In genomic region chr5:125412051-125412560, GRCh38 we compare ENCODE assay signal across 8 cellular contexts.
DNase-seq lines count a peak whose midpoint lies in the region; ATAC-seq and TF ChIP-seq lines count a peak whose summit lies in the region.

No MANE protein-coding gene starts in this region.

- DNase-seq in NCI-H2171 (lab: John Stamatoyannopoulos, UW) = peak; percentile 21
- no peak for DNase-seq in esophagus muscularis mucosa (ENCODE audit: extremely low spot score)
- no peak for DNase-seq in activated T-helper 1 cell treated with anti-CD3 and anti-CD28 coated beads, Interleukin-12 subunit alpha, Interleukin-12 subunit beta, Interleukin-2, Interleukin-4 antibody, amounts not matched to agents 30 ng/mL and 10 ng/mL and 1 ng/mL, durations not matched to agents 14 hours and 24 hours and 36 hours (ENCODE audit: low spot score)
- no peak for DNase-seq in stimulated activated naive CD4-positive, alpha-beta T cell (lab: John Stamatoyannopoulos, UW)
- DNase-seq in stimulated activated CD4-positive, alpha-beta T cell treated with anti-CD3 and anti-CD28 coated beads, Interleukin-1b, Interleukin-23, amount 100 ng/mL, for 48 hours = no peak

- H3K36me3 ChIP-seq in esophagus muscularis mucosa (no peaks in the 10 kb centered on the region), neuron (ENCODE audit: insufficient read depth, low read length) (no peaks in the 10 kb centered on the region)

- TF ChIP-seq CTCF in esophagus muscularis mucosa (IDR thresholded peaks at IDR 0.05) = no peak

- H3K27me3 ChIP-seq in esophagus muscularis mucosa (no peaks in the 10 kb centered on the region), neuron (ENCODE audit: insufficient read depth, low read length) (no peaks in the 10 kb centered on the region)

- no peaks in the 10 kb centered on the region for H3K27me3 Mint-ChIP-seq in activated T-helper 1 cell treated with anti-CD3 and anti-CD28 coated beads, Interleukin-12 subunit alpha, Interleukin-12 subunit beta, Interleukin-2, Interleukin-4 antibody, amounts not matched to agents 30 ng/mL and 10 ng/mL and 1 ng/mL, durations not matched to agents 14 hours and 24 hours and 36 hours (ENCODE audit: insufficient read depth)

- peak overlapping the region; percentile 18 for H2AFZ ChIP-seq in neuron (ENCODE audit: low read depth, low read length)

- peak overlapping the region; percentile 10 to 38 (median 30) for H3K4me3 ChIP-seq in esophagus muscularis mucosa
- H3K4me3 ChIP-seq in neuron (ENCODE audit: low read length) = peak overlapping the region; percentile 26

- H3K4me1 ChIP-seq in esophagus muscularis mucosa (peaks cover 21 to 68% (median 66%) of the 10 kb centered on the region in 4 donors), neuron (ENCODE audit: insufficient read depth, low read length) (peaks cover 63% of the 10 kb centered on the region)

- no peaks in the 10 kb centered on the region for H3K9me3 Mint-ChIP-seq in activated T-helper 1 cell treated with anti-CD3 and anti-CD28 coated beads, Interleukin-12 subunit alpha, Interleukin-12 subunit beta, Interleukin-2, Interleukin-4 antibody, amounts not matched to agents 30 ng/mL and 10 ng/mL and 1 ng/mL, durations not matched to agents 14 hours and 24 hours and 36 hours

- H3K9me3 ChIP-seq in esophagus muscularis mucosa (no peaks in the 10 kb centered on the region), neuron (ENCODE audit: low read length) (no peaks in the 10 kb centered on the region)

- ATAC-seq in GM18505 (IDR thresholded peaks at IDR 0.05; ENCODE audit: unreplicated experiment) (peak; percentile 57), HG02623 (IDR thresholded peaks at IDR 0.05; ENCODE audit: unreplicated experiment) (peak; percentile 51)

- TF ChIP-seq EP300 in esophagus muscularis mucosa (IDR thresholded peaks at IDR 0.05) = no peak

- H3K4me1 Mint-ChIP-seq in activated T-helper 1 cell treated with anti-CD3 and anti-CD28 coated beads, Interleukin-12 subunit alpha, Interleukin-12 subunit beta, Interleukin-2, Interleukin-4 antibody, amounts not matched to agents 30 ng/mL and 10 ng/mL and 1 ng/mL, durations not matched to agents 14 hours and 24 hours and 36 hours (ENCODE audit: low read depth) = no peaks in the 10 kb centered on the region

- WGBS in esophagus muscularis mucosa = 22% methylated on average over 11 of the region's 11 CpGs

- H3K27ac Mint-ChIP-seq in activated T-helper 1 cell treated with anti-CD3 and anti-CD28 coated beads, Interleukin-12 subunit alpha, Interleukin-12 subunit beta, Interleukin-2, Interleukin-4 antibody, amounts not matched to agents 30 ng/mL and 10 ng/mL and 1 ng/mL, durations not matched to agents 14 hours and 24 hours and 36 hours = no peak overlapping the region

- no peak overlapping the region for H3K4me3 Mint-ChIP-seq in activated T-helper 1 cell treated with anti-CD3 and anti-CD28 coated beads, Interleukin-12 subunit alpha, Interleukin-12 subunit beta, Interleukin-2, Interleukin-4 antibody, amounts not matched to agents 30 ng/mL and 10 ng/mL and 1 ng/mL, durations not matched to agents 14 hours and 24 hours and 36 hours

- H3K27ac ChIP-seq in esophagus muscularis mucosa (replicated peaks in 1 of 4) = peak overlapping the region; percentile 69 to 76 (median 74)

- no peaks in the 10 kb centered on the region for H3K36me3 Mint-ChIP-seq in activated T-helper 1 cell treated with anti-CD3 and anti-CD28 coated beads, Interleukin-12 subunit alpha, Interleukin-12 subunit beta, Interleukin-2, Interleukin-4 antibody, amounts not matched to agents 30 ng/mL and 10 ng/mL and 1 ng/mL, durations not matched to agents 14 hours and 24 hours and 36 hours (ENCODE audit: low read depth)

- intact Hi-C loops in esophagus muscularis mucosa (cut with DNase I) = loop anchor here (2.0 kb wide), 1 partner anchor 73 kb away; no protein-coding TSS in a partner anchor
- intact Hi-C loops in activated T-helper 1 cell treated with anti-CD3 and anti-CD28 coated beads, Interleukin-12 subunit alpha, Interleukin-12 subunit beta, Interleukin-2, Interleukin-4 antibody, amounts not matched to agents 30 ng/mL and 10 ng/mL and 1 ng/mL, durations not matched to agents 14 hours and 24 hours and 36 hours (cut with micrococcal nuclease) = no loop called here

- no peak for TF ChIP-seq POLR2A in GM18505 (IDR thresholded peaks at IDR 0.05; ENCODE audit: borderline replicate concordance, extremely low read depth, insufficient read depth, insufficient read length)
- no peak for TF ChIP-seq POLR2A in esophagus muscularis mucosa (IDR thresholded peaks at IDR 0.05; ENCODE audit: low read depth)
